29 cellular contexts compared by ENCODE assay signal in genomic region chr20:60516442-60516841, GRCh38.
"Had no signal": no experiment of that assay in that cellular context is flagged by ENCODE, and none has a peak within 500 bp of the region (broad histone marks: within the 10 kb centered on the region; RNA-seq: fewer than 3 reads in every experiment).

No MANE protein-coding gene starts in this region.

- H3K79me2 ChIP-seq: parathyroid adenoma had no signal

- H3K4me1 ChIP-seq: parathyroid adenoma, psoas muscle, spleen, suprapubic skin, testis, tibial artery, transverse colon, upper lobe of right lung, uterus had no signal

- H3K4me3 ChIP-seq: psoas muscle, skin epidermis, smooth muscle cell, spleen, suprapubic skin, testis, tibial artery, transverse colon, upper lobe of right lung, uterus had no signal

- H3K36me3 ChIP-seq: neutrophil, spleen, suprapubic skin, tibial artery, transverse colon, upper lobe of right lung, uterus had no signal

- H3K9ac ChIP-seq: parathyroid adenoma had no signal

- H3K27ac ChIP-seq: neutrophil, parathyroid adenoma, psoas muscle, skin epidermis, spleen, suprapubic skin, testis, tibial artery, transverse colon, upper lobe of right lung, uterus had no signal

- DNase-seq: naive thymus-derived CD8-positive, alpha-beta T cell; nephron progenitor cell; nucleus accumbens; posterior cingulate gyrus; psoas muscle; right cardiac atrium; spleen; stimulated activated CD4-positive, alpha-beta T cell treated with anti-CD3 and anti-CD28 coated beads, Interleukin-12 subunit alpha, Interleukin-12 subunit beta, amount 100 ng/mL, for 4 hours; stimulated activated CD4-positive, alpha-beta T cell treated with anti-CD3 and anti-CD28 coated beads, Interleukin-1b, Interleukin-23, amount 100 ng/mL, for 48 hours; stimulated activated CD4-positive, alpha-beta T cell treated with anti-CD3 and anti-CD28 coated beads, Interleukin-4, amount 100 ng/mL, for 1 hour; stimulated activated CD4-positive, alpha-beta T cell treated with anti-CD3 and anti-CD28 coated beads, Interleukin-4, amount 100 ng/mL, for 4 hours; stimulated activated CD8-positive, alpha-beta memory T cell treated with anti-CD3 and anti-CD28 coated beads, Interleukin-4, amount 100 ng/mL, for 48 hours; stimulated activated naive CD4-positive, alpha-beta T cell; stimulated activated naive CD8-positive, alpha-beta T cell treated with anti-CD3 and anti-CD28 coated beads, Interleukin-15, amount 100 ng/mL, for 72 hours; stimulated activated naive CD8-positive, alpha-beta T cell treated with anti-CD3 and anti-CD28 coated beads, Interleukin-15, Interleukin-2, amounts not matched to agents 100 U/mL and 50 U/mL, for 24 hours; substantia nigra; testis; tibial artery; transverse colon; upper lobe of right lung; uterus had no signal

- H3K9me3 ChIP-seq: neutrophil, suprapubic skin, testis, tibial artery, transverse colon, upper lobe of right lung, uterus had no signal

- H2AFZ ChIP-seq: parathyroid adenoma had no signal

- H3K27me3 ChIP-seq: spleen, suprapubic skin, testis, tibial artery, transverse colon, upper lobe of right lung had no signal

- ATAC-seq: naive thymus-derived CD8-positive, alpha-beta T cell; natural killer cell treated with Interleukin-12 subunit alpha and Interleukin-12 subunit beta and Interleukin-15 and Interleukin-18, amount 100 ng/mL, for 72 hours; psoas muscle; right cardiac atrium; sciatic nerve; stimulated activated memory B cell treated with anti-CD40 and anti-IgM and Interleukin-4, amounts not matched to agents 10 μg/mL and 1 μg/mL and 100 μg/mL, for 72 hours; stimulated activated naive CD8-positive, alpha-beta T cell treated with anti-CD3 and anti-CD28 coated beads, Interleukin-15, amount 100 ng/mL, for 72 hours; stimulated activated naive CD8-positive, alpha-beta T cell treated with anti-CD3 and anti-CD28 coated beads, Interleukin-15, Interleukin-2, amounts not matched to agents 100 U/mL and 50 U/mL, for 24 hours; upper lobe of right lung had no signal
